In the genomic region with DNA sequence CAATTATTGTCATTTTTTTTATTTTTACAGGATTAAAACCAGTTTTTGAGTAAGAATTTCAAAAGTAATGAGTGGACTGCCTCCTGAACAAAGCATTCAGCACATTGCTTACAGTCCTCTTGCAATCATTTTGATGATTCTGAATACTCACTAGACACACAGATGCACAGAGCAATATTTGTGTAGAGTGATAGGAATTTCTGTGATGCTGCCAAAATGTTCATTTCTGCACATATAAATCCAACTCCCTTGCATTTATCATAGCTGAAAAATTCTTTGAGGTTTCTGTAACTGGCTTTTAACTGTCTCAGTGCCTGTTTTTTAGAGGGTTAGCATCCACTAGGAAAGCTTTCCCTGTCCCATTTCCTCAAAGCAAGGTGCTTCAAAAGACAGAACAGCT, we compare ENCODE assay signal across 20 cellular contexts.
A peak's percentile ranks its signal among the peaks of the same experiment; 100 is the strongest.
DNase-seq lines count a peak whose midpoint lies in the region; ATAC-seq and TF ChIP-seq lines count a peak whose summit lies in the region.
"Had no signal": no experiment of that assay in that cellular context is flagged by ENCODE, and none has a peak within 500 bp of the region (broad histone marks: within the 10 kb centered on the region; RNA-seq: fewer than 3 reads in every experiment).

No MANE protein-coding gene starts in this region.

- H3K4me1 Mint-ChIP-seq in activated naive CD4-positive, alpha-beta T cell treated with anti-CD3 and anti-CD28 coated beads, Interleukin-2, amount 10 ng/mL, durations not matched to agents 7 days and 5 days: no peaks in the 10 kb centered on the region
- H3K4me1 Mint-ChIP-seq: immature natural killer cell had no signal

- peaks cover 3% of the 10 kb centered on the region for H3K9me3 Mint-ChIP-seq in activated naive CD4-positive, alpha-beta T cell treated with anti-CD3 and anti-CD28 coated beads, Interleukin-2, amount 10 ng/mL, durations not matched to agents 7 days and 5 days

- no peaks in the 10 kb centered on the region for H3K36me3 Mint-ChIP-seq in activated naive CD4-positive, alpha-beta T cell treated with anti-CD3 and anti-CD28 coated beads, Interleukin-2, amount 10 ng/mL, durations not matched to agents 7 days and 5 days
- H3K36me3 Mint-ChIP-seq: activated naive CD8-positive, alpha-beta T cell; immature natural killer cell had no signal

- H3K4me3 ChIP-seq in choroid plexus epithelial cell (ENCODE audit: low read depth, low read length): no peak overlapping the region
- H3K4me3 ChIP-seq: BLaER1, lower lobe of right lung had no signal

- intact Hi-C loops in left colon (cut with DNase I, micrococcal nuclease): no loop called here

- ATAC-seq in omental fat pad (ENCODE audit: low FRiP score) (peak; percentile 64), left colon (no peak), HG02610 (IDR thresholded peaks at IDR 0.05; ENCODE audit: unreplicated experiment) (no peak), GM18909 (IDR thresholded peaks at IDR 0.05; ENCODE audit: poor library complexity, unreplicated experiment) (no peak)
- ATAC-seq: activated CD8-positive, alpha-beta T cell treated with anti-CD3 and anti-CD28 coated beads for 36 hours; lower lobe of right lung had no signal

- DNase-seq in Ammon's horn (ENCODE audit: low spot score): peak; percentile 13
- DNase-seq in NCI-H1694 treated with DMSO at 0.1 percent for 48 hours (lab: John Stamatoyannopoulos, UW): peak; percentile 69
- DNase-seq in choroid plexus epithelial cell (ENCODE audit: low read depth): peak; percentile 89
- DNase-seq in omental fat pad (ENCODE audit: low spot score): no peak
- DNase-seq in left colon: no peak
- no peak for DNase-seq in activated naive CD4-positive, alpha-beta T cell treated with anti-CD3 and anti-CD28 coated beads, Interleukin-2, amount 10 ng/mL, durations not matched to agents 7 days and 5 days
- DNase-seq: activated CD8-positive, alpha-beta T cell treated with anti-CD3 and anti-CD28 coated beads for 36 hours; activated T-cell treated with anti-CD3 and anti-CD28 coated beads, Interleukin-2, amount 50 U/mL, for 48 hours; GF-D8; immature natural killer cell; Karpas-422; lower lobe of right lung; posterior cingulate gyrus; stimulated activated CD4-positive, alpha-beta T cell treated with anti-CD3 and anti-CD28 coated beads, Interleukin-4, amount 100 ng/mL, for 24 hours; substantia nigra; T-helper 1 cell had no signal

- H3K27me3 Mint-ChIP-seq in activated naive CD4-positive, alpha-beta T cell treated with anti-CD3 and anti-CD28 coated beads, Interleukin-2, amount 10 ng/mL, durations not matched to agents 7 days and 5 days: no peaks in the 10 kb centered on the region
- H3K27me3 Mint-ChIP-seq: activated CD8-positive, alpha-beta T cell treated with anti-CD3 and anti-CD28 coated beads for 36 hours; activated naive CD8-positive, alpha-beta T cell had no signal

- CTCF ChIA-PET in activated naive CD4-positive, alpha-beta T cell treated with anti-CD3 and anti-CD28 coated beads, Interleukin-2, amount 10 ng/mL, durations not matched to agents 7 days and 5 days (lab: Charles Lee): no interaction called here

- H3K27ac Mint-ChIP-seq in activated naive CD4-positive, alpha-beta T cell treated with anti-CD3 and anti-CD28 coated beads, Interleukin-2, amount 10 ng/mL, durations not matched to agents 7 days and 5 days: no peak overlapping the region
- H3K27ac Mint-ChIP-seq: activated CD8-positive, alpha-beta T cell treated with anti-CD3 and anti-CD28 coated beads for 36 hours; activated naive CD8-positive, alpha-beta T cell; immature natural killer cell had no signal

- H3K4me3 Mint-ChIP-seq in activated naive CD4-positive, alpha-beta T cell treated with anti-CD3 and anti-CD28 coated beads, Interleukin-2, amount 10 ng/mL, durations not matched to agents 7 days and 5 days: no peak overlapping the region
- H3K4me3 Mint-ChIP-seq: activated CD8-positive, alpha-beta T cell treated with anti-CD3 and anti-CD28 coated beads for 36 hours; activated naive CD8-positive, alpha-beta T cell; immature natural killer cell had no signal

- TF ChIP-seq CTCF in choroid plexus epithelial cell (conservative IDR thresholded peaks at IDR 0.05; ENCODE audit: low read depth, low read length): no peak
- TF ChIP-seq CTCF in omental fat pad (IDR thresholded peaks at IDR 0.05): no peak

Comparison
In these comparisons a context has a peak if more than half of its experiments do, and no peak if none do; other contexts are left out.
1. DNase-seq: peak in Ammon's horn (single experiment), NCI-H1694 treated with DMSO at 0.1 percent for 48 hours (single experiment) and choroid plexus epithelial cell (single experiment); none in omental fat pad (single experiment), left colon (0 of 2) and activated naive CD4-positive, alpha-beta T cell treated with anti-CD3 and anti-CD28 coated beads, Interleukin-2, amount 10 ng/mL, durations not matched to agents 7 days and 5 days (single experiment).